8 cellular contexts compared by ENCODE assay signal in the genomic region with DNA sequence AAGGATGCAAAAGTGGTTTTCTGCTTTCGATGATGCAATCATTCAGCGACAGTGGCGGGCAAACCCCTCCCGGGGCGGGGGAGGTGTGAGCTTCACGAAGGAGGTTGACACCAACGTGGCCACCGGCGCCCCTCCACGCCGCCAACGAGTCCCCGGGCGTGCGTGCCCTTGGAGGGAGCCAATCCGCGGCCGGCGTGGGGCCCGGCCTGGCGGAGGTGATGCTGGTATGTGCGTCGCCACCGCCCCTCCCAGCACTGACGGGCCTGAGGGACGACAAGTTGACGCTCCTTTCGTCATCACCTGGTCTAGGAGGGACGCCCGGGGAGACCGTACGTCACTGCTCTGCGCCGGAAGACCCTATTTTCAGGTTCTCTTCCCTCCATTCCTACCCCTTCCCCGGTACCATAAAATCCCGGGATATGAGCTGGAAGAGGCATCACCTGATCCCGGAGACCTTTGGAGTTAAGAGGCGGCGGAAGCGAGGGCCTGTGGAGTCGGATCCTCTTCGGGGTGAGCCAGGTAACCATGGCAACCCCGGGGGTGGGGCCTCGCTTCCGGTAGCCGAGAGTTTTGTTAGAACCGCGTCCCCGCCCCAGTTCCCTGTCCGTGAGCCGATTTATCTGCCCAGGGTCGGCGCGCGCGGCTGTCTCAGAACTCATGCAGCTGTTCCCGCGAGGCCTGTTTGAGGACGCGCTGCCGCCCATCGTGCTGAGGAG. TPM values are rescaled to one million over a fixed set of nuclear protein-coding genes. Genes with fewer than 3 reads are reported as not detected.
A peak's percentile ranks its signal among the peaks of the same experiment; 100 is the strongest.
DNase-seq lines count a peak whose midpoint lies in the region; ATAC-seq and TF ChIP-seq lines count a peak whose summit lies in the region.

Gene DXO, minus strand, starts transcription at position 146 of the 716 bp plus-strand sequence. CDS start 463 bp downstream, outside the sequence.

- peaks cover 23 to 29% of the 10 kb centered on the region in 2 donors for H3K4me1 Mint-ChIP-seq in effector memory CD8-positive, alpha-beta T cell (ENCODE audit: low read depth in 2 of 2)
- peaks cover 26% of the 10 kb centered on the region for H3K4me1 Mint-ChIP-seq in memory B cell

- ATAC-seq in effector memory CD8-positive, alpha-beta T cell (replicated peaks), result peak; percentile 89
- ATAC-seq in memory B cell (ENCODE audit: low read depth), result peak; percentile 79

- H3K4me3 Mint-ChIP-seq in effector memory CD8-positive, alpha-beta T cell, result peak within 1 kb of the TSS; percentile 91 to 93
- peak within 1 kb of the TSS; percentile 98 for H3K4me3 Mint-ChIP-seq in memory B cell

- peaks cover 62% of the 10 kb centered on the region for H3K36me3 Mint-ChIP-seq in effector memory CD8-positive, alpha-beta T cell (ENCODE audit: insufficient read depth)
- H3K36me3 Mint-ChIP-seq in memory B cell, result peaks cover 14% of the 10 kb centered on the region

- peak within 1 kb of the TSS; percentile 100 for H3K27ac Mint-ChIP-seq in effector memory CD8-positive, alpha-beta T cell
- peak within 1 kb of the TSS; percentile 100 for H3K27ac Mint-ChIP-seq in memory B cell

- no peak for TF ChIP-seq CTCF in GM20000 (IDR thresholded peaks at IDR 0.05; ENCODE audit: extremely low read depth, missing control alignments)

- no peaks in the 10 kb centered on the region for H3K27me3 Mint-ChIP-seq in effector memory CD8-positive, alpha-beta T cell
- no peaks in the 10 kb centered on the region for H3K27me3 Mint-ChIP-seq in memory B cell

- no peaks in the 10 kb centered on the region for H3K9me3 Mint-ChIP-seq in effector memory CD8-positive, alpha-beta T cell
- no peaks in the 10 kb centered on the region for H3K9me3 Mint-ChIP-seq in memory B cell

- peak; percentile 95 for DNase-seq in CMK (ENCODE audit: low read depth)
- peak; percentile 99 for DNase-seq in GM20000 (ENCODE audit: low spot score)
- DNase-seq in HT-29 (ENCODE audit: low spot score), result peak; percentile 97
- DNase-seq in NOMO-1 (lab: John Stamatoyannopoulos, UW; ENCODE audit: unreplicated experiment in 2 of 2), result peak; percentile 96 to 99
- peak; percentile 97 to 98 for DNase-seq in activated CD8-positive, alpha-beta memory T cell treated with anti-CD3 and anti-CD28 coated beads for 4 hours (ENCODE audit: low read depth in 2 of 2)
- peak; percentile 98 to 99 (median 99) for DNase-seq in effector memory CD8-positive, alpha-beta T cell
- peak; percentile 98 for DNase-seq in memory B cell (ENCODE audit: low spot score in 2 of 2)
- peak; percentile 95 for DNase-seq in stimulated activated CD8-positive, alpha-beta memory T cell treated with anti-CD3 and anti-CD28 coated beads, Interleukin-12 subunit alpha, Interleukin-12 subunit beta, amount 100 ng/mL, for 24 hours (ENCODE audit: extremely low read depth)

RNA-seq across cellular contexts. Expression of gene DXO, which starts in this region (rescaled TPM):
- 54.8 and 61.6 TPM in 2 replicates for total RNA-seq in HT-29 (2014; rRNA removed; shearing (Covaris generic))

Comparison
In these comparisons a context has a peak if more than half of its experiments do, and no peak if none do; other contexts are left out.
1. Peak in every context shown above with its lines: DNase-seq and ATAC-seq.